21 cellular contexts compared by ENCODE assay signal in genomic region chr2:84654414-84654813, GRCh38.
"Had no signal": no experiment of that assay in that cellular context is flagged by ENCODE, and none has a peak within 500 bp of the region (broad histone marks: within the 10 kb centered on the region; RNA-seq: fewer than 3 reads in every experiment).

No MANE protein-coding gene starts in this region.

- H3K27me3 ChIP-seq: esophagus squamous epithelium, spleen, tibial artery, upper lobe of left lung, uterus had no signal

- H3K4me1 Mint-ChIP-seq: neural crest cell; stimulated activated memory B cell treated with anti-CD40 and anti-IgM and Interleukin-4, amounts not matched to agents 10 μg/mL and 1 μg/mL and 100 μg/mL, for 72 hours had no signal

- H3K9me3 ChIP-seq: esophagus squamous epithelium, spleen, tibial artery, upper lobe of left lung, uterus had no signal

- H3K36me3 ChIP-seq: esophagus squamous epithelium, spleen, tibial artery, upper lobe of left lung, uterus had no signal

- H3K9me3 Mint-ChIP-seq: stimulated activated memory B cell treated with anti-CD40 and anti-IgM and Interleukin-4, amounts not matched to agents 10 μg/mL and 1 μg/mL and 100 μg/mL, for 72 hours had no signal

- H3K4me3 ChIP-seq: esophagus squamous epithelium, lung, spleen, tibial artery, upper lobe of left lung, uterus had no signal

- DNase-seq: dermis blood vessel endothelial cell; esophagus squamous epithelium; foreskin fibroblast; kidney; left colon; left ventricle myocardium superior; mesenchymal stem cell; midbrain; posterior cingulate gyrus; spleen; stimulated activated CD4-positive, alpha-beta T cell treated with anti-CD3 and anti-CD28 coated beads, Interleukin-15, amount 100 ng/mL, for 24 hours; stimulated activated CD4-positive, alpha-beta T cell treated with anti-CD3 and anti-CD28 coated beads, Interleukin-1b, Interleukin-23, amount 100 ng/mL, for 48 hours; stimulated activated CD4-positive, alpha-beta T cell treated with anti-CD3 and anti-CD28 coated beads, Interleukin-4, amount 100 ng/mL, for 24 hours; tibial artery; upper lobe of left lung; uterus had no signal

- H3K4me3 Mint-ChIP-seq: neural crest cell; stimulated activated memory B cell treated with anti-CD40 and anti-IgM and Interleukin-4, amounts not matched to agents 10 μg/mL and 1 μg/mL and 100 μg/mL, for 72 hours; stimulated activated naive CD8-positive, alpha-beta T cell treated with anti-CD3 and anti-CD28 coated beads, Interleukin-15, Interleukin-2, amounts not matched to agents 100 ng/mL and 50 ng/mL, for 24 hours had no signal

- ATAC-seq: left colon; sciatic nerve; stimulated activated memory B cell treated with anti-CD40 and anti-IgM and Interleukin-4, amounts not matched to agents 10 μg/mL and 1 μg/mL and 100 μg/mL, for 72 hours had no signal

- H3K36me3 Mint-ChIP-seq: stimulated activated memory B cell treated with anti-CD40 and anti-IgM and Interleukin-4, amounts not matched to agents 10 μg/mL and 1 μg/mL and 100 μg/mL, for 72 hours had no signal

- H3K27me3 Mint-ChIP-seq: stimulated activated naive CD8-positive, alpha-beta T cell treated with anti-CD3 and anti-CD28 coated beads, Interleukin-15, Interleukin-2, amounts not matched to agents 100 ng/mL and 50 ng/mL, for 24 hours had no signal

- H3K27ac Mint-ChIP-seq: stimulated activated memory B cell treated with anti-CD40 and anti-IgM and Interleukin-4, amounts not matched to agents 10 μg/mL and 1 μg/mL and 100 μg/mL, for 72 hours; stimulated activated naive CD8-positive, alpha-beta T cell treated with anti-CD3 and anti-CD28 coated beads, Interleukin-15, Interleukin-2, amounts not matched to agents 100 ng/mL and 50 ng/mL, for 24 hours had no signal

- H3K4me1 ChIP-seq: esophagus squamous epithelium, tibial artery, upper lobe of left lung, uterus had no signal

- H3K27ac ChIP-seq: esophagus squamous epithelium, spleen, tibial artery, upper lobe of left lung, uterus had no signal
